Comparison of ENCODE assay signal across 9 cellular contexts in the genomic region with DNA sequence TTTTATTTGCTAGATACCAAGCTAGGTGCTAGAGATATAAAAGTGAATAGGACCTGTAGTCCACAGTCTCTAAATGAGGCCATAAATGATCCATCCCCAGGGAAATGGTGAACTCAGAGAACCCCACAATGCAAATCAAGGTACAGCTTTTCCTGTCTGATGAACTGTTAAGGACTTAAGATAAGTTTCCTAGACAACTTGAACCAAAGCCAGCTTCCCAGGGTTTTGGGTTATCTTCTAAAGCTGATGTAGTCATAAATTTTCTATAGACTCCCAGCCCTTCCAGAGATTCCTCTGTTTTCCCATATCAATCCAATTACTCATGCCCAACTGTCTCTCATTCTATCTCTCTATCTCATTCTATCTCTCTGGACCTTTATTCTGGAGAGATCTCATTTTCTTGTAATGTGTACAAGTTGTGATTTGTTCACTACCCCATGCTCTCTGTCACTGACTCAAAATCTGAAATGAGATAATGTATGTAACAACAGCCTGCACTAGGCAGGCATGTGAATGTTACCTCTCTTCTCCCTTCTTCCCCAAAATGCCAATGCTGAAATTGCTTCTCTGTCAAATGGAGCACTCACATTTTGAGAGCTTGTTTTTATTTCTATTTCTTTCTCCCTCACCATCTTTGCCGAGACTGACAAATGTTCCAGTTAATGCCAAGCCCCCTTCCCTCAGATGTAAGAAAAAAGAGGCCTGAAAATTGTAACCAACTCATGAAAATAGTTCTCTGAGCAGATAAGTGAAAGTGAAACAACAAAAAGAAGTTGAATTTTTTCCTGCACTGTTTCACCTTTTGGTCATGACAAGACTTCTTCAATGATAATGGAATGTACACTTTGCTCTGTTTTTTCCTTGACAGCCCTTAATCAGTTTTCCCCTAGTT.
DNase-seq lines count a peak whose midpoint lies in the region; ATAC-seq, FAIRE-seq and TF ChIP-seq lines count a peak whose summit lies in the region.
"Had no signal": no experiment of that assay in that cellular context is flagged by ENCODE, and none has a peak within 500 bp of the region (broad histone marks: within the 10 kb centered on the region; RNA-seq: fewer than 3 reads in every experiment).

No MANE protein-coding gene starts in this region.

- no peak for TF ChIP-seq POLR2A in gastroesophageal sphincter (IDR thresholded peaks at IDR 0.05)

- no peak for FAIRE-seq in pancreas (lab: Jason Lieb, UNC)
- FAIRE-seq: H1 had no signal

- ATAC-seq in GM19467 (IDR thresholded peaks at IDR 0.05; ENCODE audit: unreplicated experiment) (peak; percentile 51), HG03378 (IDR thresholded peaks at IDR 0.05; ENCODE audit: unreplicated experiment) (peak; percentile 63), gastroesophageal sphincter (no peak), pancreas (no peak)

- TF ChIP-seq CTCF in GM13976 (IDR thresholded peaks at IDR 0.05; ENCODE audit: borderline replicate concordance, control extremely low read depth, extremely low read depth, insufficient read depth, missing control alignments), result no peak
- TF ChIP-seq CTCF in gastroesophageal sphincter (IDR thresholded peaks at IDR 0.05), result no peak
- TF ChIP-seq CTCF in progenitor cell of endocrine pancreas (IDR thresholded peaks at IDR 0.05; ENCODE audit: unreplicated experiment), result no peak
- no peak for TF ChIP-seq CTCF in pancreas (IDR thresholded peaks at IDR 0.05)

- intact Hi-C loops in pancreas (cut with DNase I), result no loop called here

- no peaks in the 10 kb centered on the region for H3K4me1 Mint-ChIP-seq in progenitor cell of endocrine pancreas (ENCODE audit: low read depth)

- H3K27me3 ChIP-seq in gastroesophageal sphincter (no peaks in the 10 kb centered on the region), pancreas (no peaks in the 10 kb centered on the region)

- H3K9me3 Mint-ChIP-seq in progenitor cell of endocrine pancreas (ENCODE audit: low read depth), result no peaks in the 10 kb centered on the region

- H3K27ac Mint-ChIP-seq in progenitor cell of endocrine pancreas, result no peak overlapping the region

- TF ChIP-seq EP300 in gastroesophageal sphincter (IDR thresholded peaks at IDR 0.05), result no peak

- no peak overlapping the region for H3K4me3 ChIP-seq in gastroesophageal sphincter
- no peak overlapping the region for H3K4me3 ChIP-seq in pancreas

- H3K36me3 Mint-ChIP-seq in progenitor cell of endocrine pancreas (ENCODE audit: insufficient read depth), result no peaks in the 10 kb centered on the region

- H3K27me3 Mint-ChIP-seq in progenitor cell of endocrine pancreas, result no peaks in the 10 kb centered on the region

- H3K27ac ChIP-seq in gastroesophageal sphincter (peak overlapping the region; percentile 8 to 52 (median 33)), pancreas (no peak overlapping the region)

- no peak overlapping the region for H3K4me3 Mint-ChIP-seq in progenitor cell of endocrine pancreas (ENCODE audit: low read depth)

- H3K9me3 ChIP-seq in gastroesophageal sphincter (no peaks in the 10 kb centered on the region), pancreas (no peaks in the 10 kb centered on the region)

- DNase-seq in GM13976 (ENCODE audit: low spot score) (peak; percentile 8), progenitor cell of endocrine pancreas (ENCODE audit: low spot score, unreplicated experiment) (no peak), midbrain (lab: John Stamatoyannopoulos, UW) (no peak), MV-4-11 (lab: John Stamatoyannopoulos, UW) (no peak), pancreas (no peak)

- peaks cover 0 to 17% (median 0%) of the 10 kb centered on the region in 3 donors for H3K4me1 ChIP-seq in gastroesophageal sphincter
- no peaks in the 10 kb centered on the region for H3K4me1 ChIP-seq in pancreas

- in situ Hi-C loops in GM13976 (cut with MboI; ENCODE audit: low sequenced_read_pairs, unreplicated experiment), result no loop called here

- WGBS in gastroesophageal sphincter (ENCODE audit: low coverage in 1 of 2), 2 donors, result 15% methylated on average over 1 of the region's 1 CpG; no CpG with 5 or more reads in 1 of the 2 donors
- 51 to 61% methylated on average over 1 of the region's 1 CpG for WGBS in pancreas, 2 donors

- H3K36me3 ChIP-seq in gastroesophageal sphincter (no peaks in the 10 kb centered on the region), pancreas (no peaks in the 10 kb centered on the region)

Comparison
In these comparisons a context has a peak if more than half of its experiments do, and no peak if none do; other contexts are left out.
1. ATAC-seq: peak in GM19467 (single experiment) and HG03378 (single experiment); none in gastroesophageal sphincter (single experiment) and pancreas (0 of 4).
2. H3K27ac ChIP-seq: peak in gastroesophageal sphincter (4 of 4); none in pancreas (0 of 4).